Comparison of ENCODE assay signal across 11 cellular contexts in genomic region chr19:15570420-15570819, GRCh38. TPM values are rescaled to one million over a fixed set of nuclear protein-coding genes. Genes with fewer than 3 reads are reported as not detected.
"Had no signal": no experiment of that assay in that cellular context is flagged by ENCODE, and none has a peak within 500 bp of the region (broad histone marks: within the 10 kb centered on the region; RNA-seq: fewer than 3 reads in every experiment).

No MANE protein-coding gene starts in this region.

- ATAC-seq: GM23338, HCT116, HepG2 had no signal

- H3K36me3 ChIP-seq: HAP-1 had no signal

- DNase-seq: H7, HFFc6, KG1 had no signal

- H3K27ac Mint-ChIP-seq: GM23338, HFFc6, IgD-negative memory B cell had no signal

- H3K4me3 Mint-ChIP-seq: GM23338, HFFc6, IgD-negative memory B cell had no signal

- H2AFZ ChIP-seq: GM23338 had no signal

- H3K4me2 ChIP-seq: GM23338 had no signal

- H3K4me3 ChIP-seq: GM23338, HAP-1 had no signal

- H3K9me3 ChIP-seq: HAP-1 had no signal

- H3K9me3 Mint-ChIP-seq: HFFc6 had no signal

- H3K27ac ChIP-seq: HL-60 had no signal

- FAIRE-seq: HepG2 had no signal

- H3K4me1 ChIP-seq: HAP-1 had no signal

- H3K4me1 Mint-ChIP-seq: GM23338 had no signal

RNA-seq across cellular contexts. Expression of gene CYP4F8, which starts 44.6 kb away (rescaled TPM):
- total RNA-seq: GM23338, H4, H7, HepG2, HFFc6, HT1080 had no signal
- polyA plus RNA-seq: GM23338, HepG2, IgD-negative memory B cell had no signal
